12 cellular contexts compared by ENCODE assay signal in the genomic region with DNA sequence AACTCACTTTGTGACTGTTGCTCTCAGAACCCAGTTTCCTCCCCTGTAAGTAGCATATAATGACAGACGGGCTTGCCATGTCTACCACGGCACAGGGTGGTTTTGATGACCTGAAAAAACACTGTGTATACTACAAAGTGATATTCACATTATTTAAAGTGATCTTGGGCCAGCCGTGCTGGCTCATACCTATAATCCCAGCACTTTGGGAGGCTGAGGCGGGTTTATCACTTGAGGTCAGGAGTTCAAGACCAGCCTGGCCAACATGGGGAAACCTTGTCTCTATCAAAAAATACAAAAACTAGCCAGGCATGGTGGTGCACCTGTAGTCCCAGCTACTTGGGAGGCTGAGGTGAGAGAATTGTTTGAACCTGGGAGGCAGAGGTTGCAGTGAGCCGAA. TPM values are rescaled to one million over a fixed set of nuclear protein-coding genes. Genes with fewer than 3 reads are reported as not detected.
DNase-seq lines count a peak whose midpoint lies in the region; ATAC-seq, FAIRE-seq and TF ChIP-seq lines count a peak whose summit lies in the region.
"Not testable (repeated sequence)": the region's sequence is repeated elsewhere in the genome, so short reads cannot be mapped to it uniquely, and the experiment has no call there.
"Had no signal": no experiment of that assay in that cellular context is flagged by ENCODE, and none has a peak within 500 bp of the region (broad histone marks: within the 10 kb centered on the region; RNA-seq: fewer than 3 reads in every experiment).

No MANE protein-coding gene starts in this region.

- H3K27ac Mint-ChIP-seq in activated CD4-positive, alpha-beta T cell treated with anti-CD3 and anti-CD28 coated beads for 36 hours, result peak overlapping the region; percentile 48
- H3K27ac Mint-ChIP-seq in activated CD8-positive, alpha-beta T cell treated with anti-CD3 and anti-CD28 coated beads, Interleukin-2, amount 10 ng/mL, durations not matched to agents 7 days and 5 days, result peak overlapping the region; percentile 9
- peak overlapping the region; percentile 78 for H3K27ac Mint-ChIP-seq in activated T-helper 2 cell treated with anti-CD3 and anti-CD28 coated beads, Interferon-gamma antibody, Interleukin-2, Interleukin-4, amounts not matched to agents 10 μg/mL and 5 μg/mL and 100 μg/mL, durations not matched to agents 14 hours and 24 hours and 36 hours
- H3K27ac Mint-ChIP-seq in activated naive CD8-positive, alpha-beta T cell treated with anti-CD3 and anti-CD28 coated beads, Interleukin-2, amount 10 ng/mL, durations not matched to agents 7 days and 5 days, result peak overlapping the region; percentile 52
- H3K27ac Mint-ChIP-seq in nephron progenitor cell, result peak overlapping the region; percentile 34
- H3K27ac Mint-ChIP-seq in stimulated activated memory B cell treated with anti-CD40 and anti-IgM and Interleukin-4, amounts not matched to agents 10 μg/mL and 1 μg/mL and 100 μg/mL, for 72 hours, result peak overlapping the region; percentile 74

- not testable (repeated sequence) for DNase-seq in GM12891 (ENCODE audit: insufficient read length, low spot score); activated CD4-positive, alpha-beta T cell treated with anti-CD3 and anti-CD28 coated beads for 36 hours; activated CD8-positive, alpha-beta T cell treated with anti-CD3 and anti-CD28 coated beads, Interleukin-2, amount 10 ng/mL, durations not matched to agents 7 days and 5 days; activated T-helper 2 cell treated with anti-CD3 and anti-CD28 coated beads, Interferon-gamma antibody, Interleukin-2, Interleukin-4, amounts not matched to agents 10 μg/mL and 5 μg/mL and 100 μg/mL, durations not matched to agents 14 hours and 24 hours and 36 hours (ENCODE audit: low spot score); activated naive CD8-positive, alpha-beta T cell treated with anti-CD3 and anti-CD28 coated beads, Interleukin-2, amount 10 ng/mL, durations not matched to agents 7 days and 5 days; nephron progenitor cell

- not testable (repeated sequence) for H3K9me3 Mint-ChIP-seq in activated CD4-positive, alpha-beta T cell treated with anti-CD3 and anti-CD28 coated beads for 36 hours (ENCODE audit: low read depth); activated CD8-positive, alpha-beta T cell treated with anti-CD3 and anti-CD28 coated beads, Interleukin-2, amount 10 ng/mL, durations not matched to agents 7 days and 5 days (ENCODE audit: insufficient read depth); activated T-helper 2 cell treated with anti-CD3 and anti-CD28 coated beads, Interferon-gamma antibody, Interleukin-2, Interleukin-4, amounts not matched to agents 10 μg/mL and 5 μg/mL and 100 μg/mL, durations not matched to agents 14 hours and 24 hours and 36 hours; activated naive CD8-positive, alpha-beta T cell treated with anti-CD3 and anti-CD28 coated beads, Interleukin-2, amount 10 ng/mL, durations not matched to agents 7 days and 5 days; nephron progenitor cell; stimulated activated memory B cell treated with anti-CD40 and anti-IgM and Interleukin-4, amounts not matched to agents 10 μg/mL and 1 μg/mL and 100 μg/mL, for 72 hours

- peaks cover 16% of the 10 kb centered on the region for H3K4me1 Mint-ChIP-seq in activated CD4-positive, alpha-beta T cell treated with anti-CD3 and anti-CD28 coated beads for 36 hours
- peaks cover 30% of the 10 kb centered on the region for H3K4me1 Mint-ChIP-seq in activated CD8-positive, alpha-beta T cell treated with anti-CD3 and anti-CD28 coated beads, Interleukin-2, amount 10 ng/mL, durations not matched to agents 7 days and 5 days (ENCODE audit: low read depth)
- H3K4me1 Mint-ChIP-seq in activated T-helper 2 cell treated with anti-CD3 and anti-CD28 coated beads, Interferon-gamma antibody, Interleukin-2, Interleukin-4, amounts not matched to agents 10 μg/mL and 5 μg/mL and 100 μg/mL, durations not matched to agents 14 hours and 24 hours and 36 hours (ENCODE audit: low read depth), result peaks cover 51% of the 10 kb centered on the region
- peaks cover 12% of the 10 kb centered on the region for H3K4me1 Mint-ChIP-seq in activated naive CD8-positive, alpha-beta T cell treated with anti-CD3 and anti-CD28 coated beads, Interleukin-2, amount 10 ng/mL, durations not matched to agents 7 days and 5 days
- peaks cover 13% of the 10 kb centered on the region for H3K4me1 Mint-ChIP-seq in nephron progenitor cell
- peaks cover 40% of the 10 kb centered on the region for H3K4me1 Mint-ChIP-seq in stimulated activated memory B cell treated with anti-CD40 and anti-IgM and Interleukin-4, amounts not matched to agents 10 μg/mL and 1 μg/mL and 100 μg/mL, for 72 hours

- not testable (repeated sequence) for ATAC-seq in activated CD4-positive, alpha-beta T cell treated with anti-CD3 and anti-CD28 coated beads for 36 hours; activated CD8-positive, alpha-beta T cell treated with anti-CD3 and anti-CD28 coated beads, Interleukin-2, amount 10 ng/mL, durations not matched to agents 7 days and 5 days; activated naive CD8-positive, alpha-beta T cell treated with anti-CD3 and anti-CD28 coated beads, Interleukin-2, amount 10 ng/mL, durations not matched to agents 7 days and 5 days (ENCODE audit: low read depth); stimulated activated memory B cell treated with anti-CD40 and anti-IgM and Interleukin-4, amounts not matched to agents 10 μg/mL and 1 μg/mL and 100 μg/mL, for 72 hours

- POLR2A ChIA-PET in activated CD4-positive, alpha-beta T cell treated with anti-CD3 and anti-CD28 coated beads for 36 hours (lab: Charles Lee); activated naive CD8-positive, alpha-beta T cell treated with anti-CD3 and anti-CD28 coated beads, Interleukin-2, amount 10 ng/mL, durations not matched to agents 7 days and 5 days (lab: Charles Lee): not testable (repeated sequence)
- POLR2A ChIA-PET in activated CD8-positive, alpha-beta T cell treated with anti-CD3 and anti-CD28 coated beads, Interleukin-2, amount 10 ng/mL, durations not matched to agents 7 days and 5 days (lab: Charles Lee), result interaction anchor here (1.0 to 2.3 kb wide), 2 partner anchors 9 to 262 kb away, joined by 3 to 8 read pairs; a partner anchor contains a TSS

- CTCF ChIA-PET in activated CD4-positive, alpha-beta T cell treated with anti-CD3 and anti-CD28 coated beads for 36 hours (lab: Charles Lee), result not testable (repeated sequence)
- CTCF ChIA-PET in activated CD8-positive, alpha-beta T cell treated with anti-CD3 and anti-CD28 coated beads, Interleukin-2, amount 10 ng/mL, durations not matched to agents 7 days and 5 days (lab: Charles Lee), result interaction anchor here (0.9 to 2.1 kb wide), 3 partner anchors 9 to 183 kb away, joined by 3 to 10 read pairs (median 4); a partner anchor contains a TSS

- H3K36me3 Mint-ChIP-seq in activated CD4-positive, alpha-beta T cell treated with anti-CD3 and anti-CD28 coated beads for 36 hours (ENCODE audit: low read depth), result peaks cover 12% of the 10 kb centered on the region
- H3K36me3 Mint-ChIP-seq in activated CD8-positive, alpha-beta T cell treated with anti-CD3 and anti-CD28 coated beads, Interleukin-2, amount 10 ng/mL, durations not matched to agents 7 days and 5 days (ENCODE audit: low read depth), result peaks cover 40% of the 10 kb centered on the region
- peaks cover 67% of the 10 kb centered on the region for H3K36me3 Mint-ChIP-seq in activated T-helper 2 cell treated with anti-CD3 and anti-CD28 coated beads, Interferon-gamma antibody, Interleukin-2, Interleukin-4, amounts not matched to agents 10 μg/mL and 5 μg/mL and 100 μg/mL, durations not matched to agents 14 hours and 24 hours and 36 hours (ENCODE audit: low read depth)
- peaks cover 29% of the 10 kb centered on the region for H3K36me3 Mint-ChIP-seq in activated naive CD8-positive, alpha-beta T cell treated with anti-CD3 and anti-CD28 coated beads, Interleukin-2, amount 10 ng/mL, durations not matched to agents 7 days and 5 days
- H3K36me3 Mint-ChIP-seq in nephron progenitor cell (ENCODE audit: low read depth), result peaks cover 44% of the 10 kb centered on the region
- peaks cover 58% of the 10 kb centered on the region for H3K36me3 Mint-ChIP-seq in stimulated activated memory B cell treated with anti-CD40 and anti-IgM and Interleukin-4, amounts not matched to agents 10 μg/mL and 1 μg/mL and 100 μg/mL, for 72 hours

- intact Hi-C loops in activated CD4-positive, alpha-beta T cell treated with anti-CD3 and anti-CD28 coated beads for 36 hours (cut with DNase I, micrococcal nuclease), result not testable (repeated sequence)
- intact Hi-C loops in activated T-helper 2 cell treated with anti-CD3 and anti-CD28 coated beads, Interferon-gamma antibody, Interleukin-2, Interleukin-4, amounts not matched to agents 10 μg/mL and 5 μg/mL and 100 μg/mL, durations not matched to agents 14 hours and 24 hours and 36 hours (cut with micrococcal nuclease), result loop anchor here (5.0 kb wide), 1 partner anchor 97 kb away; no protein-coding TSS in a partner anchor

- FAIRE-seq in GM12891 (lab: Jason Lieb, UNC), result peak; percentile 31

- TF ChIP-seq CTCF in nephron progenitor cell (IDR thresholded peaks at IDR 0.05), result not testable (repeated sequence)

- not testable (repeated sequence) for H3K4me3 Mint-ChIP-seq in activated CD4-positive, alpha-beta T cell treated with anti-CD3 and anti-CD28 coated beads for 36 hours; activated CD8-positive, alpha-beta T cell treated with anti-CD3 and anti-CD28 coated beads, Interleukin-2, amount 10 ng/mL, durations not matched to agents 7 days and 5 days; activated T-helper 2 cell treated with anti-CD3 and anti-CD28 coated beads, Interferon-gamma antibody, Interleukin-2, Interleukin-4, amounts not matched to agents 10 μg/mL and 5 μg/mL and 100 μg/mL, durations not matched to agents 14 hours and 24 hours and 36 hours (ENCODE audit: low read depth); activated naive CD8-positive, alpha-beta T cell treated with anti-CD3 and anti-CD28 coated beads, Interleukin-2, amount 10 ng/mL, durations not matched to agents 7 days and 5 days; nephron progenitor cell; stimulated activated memory B cell treated with anti-CD40 and anti-IgM and Interleukin-4, amounts not matched to agents 10 μg/mL and 1 μg/mL and 100 μg/mL, for 72 hours

- H3K27me3 Mint-ChIP-seq in activated CD4-positive, alpha-beta T cell treated with anti-CD3 and anti-CD28 coated beads for 36 hours; activated CD8-positive, alpha-beta T cell treated with anti-CD3 and anti-CD28 coated beads, Interleukin-2, amount 10 ng/mL, durations not matched to agents 7 days and 5 days (ENCODE audit: low read depth); activated T-helper 2 cell treated with anti-CD3 and anti-CD28 coated beads, Interferon-gamma antibody, Interleukin-2, Interleukin-4, amounts not matched to agents 10 μg/mL and 5 μg/mL and 100 μg/mL, durations not matched to agents 14 hours and 24 hours and 36 hours (ENCODE audit: low read depth); activated naive CD8-positive, alpha-beta T cell treated with anti-CD3 and anti-CD28 coated beads, Interleukin-2, amount 10 ng/mL, durations not matched to agents 7 days and 5 days; nephron progenitor cell (ENCODE audit: low read depth, poor library complexity); stimulated activated memory B cell treated with anti-CD40 and anti-IgM and Interleukin-4, amounts not matched to agents 10 μg/mL and 1 μg/mL and 100 μg/mL, for 72 hours: not testable (repeated sequence)

- not testable (repeated sequence) for TF ChIP-seq POLR2A in GM12891 (IDR thresholded peaks at IDR 0.05; ENCODE audit: low read depth, low read length)

RNA-seq across cellular contexts. Expression of a gene that starts 9.5 kb away (rescaled TPM):
- 6.1 TPM for polyA plus RNA-seq in GM12891 (2012; ENCODE audit: low read depth, missing spikeins)
- 1 to 10 TPM; 7.6 to 9.6 TPM for total RNA-seq in activated CD4-positive, alpha-beta T cell treated with anti-CD3 and anti-CD28 coated beads for 36 hours
- 10 to 100 TPM; 10.3 to 10.7 TPM for total RNA-seq in activated CD8-positive, alpha-beta T cell treated with anti-CD3 and anti-CD28 coated beads, Interleukin-2, amount 10 ng/mL, durations not matched to agents 7 days and 5 days
- total RNA-seq in activated T-helper 2 cell treated with anti-CD3 and anti-CD28 coated beads, Interferon-gamma antibody, Interleukin-2, Interleukin-4, amounts not matched to agents 10 μg/mL and 5 μg/mL and 100 μg/mL, durations not matched to agents 14 hours and 24 hours and 36 hours, result 18.6 and 19.4 TPM in 2 replicates
- total RNA-seq in activated naive CD8-positive, alpha-beta T cell treated with anti-CD3 and anti-CD28 coated beads, Interleukin-2, amount 10 ng/mL, durations not matched to agents 7 days and 5 days, result 10 to 100 TPM in 1 of 2 experiments, 1 to 10 TPM in 1; 9.6 to 13.7 TPM

RNA-seq across cellular contexts. Expression of a gene that starts 12.1 kb away (rescaled TPM):
- polyA plus RNA-seq in GM12891 (2012; ENCODE audit: low read depth, missing spikeins), result 3.8 TPM
- total RNA-seq in activated CD4-positive, alpha-beta T cell treated with anti-CD3 and anti-CD28 coated beads for 36 hours, result 10 to 100 TPM; 10.9 to 14.1 TPM
- total RNA-seq in activated CD8-positive, alpha-beta T cell treated with anti-CD3 and anti-CD28 coated beads, Interleukin-2, amount 10 ng/mL, durations not matched to agents 7 days and 5 days, result 10 to 100 TPM; 13.4 to 15.6 TPM
- total RNA-seq in activated T-helper 2 cell treated with anti-CD3 and anti-CD28 coated beads, Interferon-gamma antibody, Interleukin-2, Interleukin-4, amounts not matched to agents 10 μg/mL and 5 μg/mL and 100 μg/mL, durations not matched to agents 14 hours and 24 hours and 36 hours, result 10.9 and 18.7 TPM in 2 replicates
- 10 to 100 TPM; 15.7 to 18.9 TPM for total RNA-seq in activated naive CD8-positive, alpha-beta T cell treated with anti-CD3 and anti-CD28 coated beads, Interleukin-2, amount 10 ng/mL, durations not matched to agents 7 days and 5 days

RNA-seq across cellular contexts. Expression of a gene that starts 38.7 kb away (rescaled TPM):
- polyA plus RNA-seq in GM12891 (2012; ENCODE audit: low read depth, missing spikeins), result not detected
- not detected for total RNA-seq in activated CD4-positive, alpha-beta T cell treated with anti-CD3 and anti-CD28 coated beads for 36 hours
- not detected for total RNA-seq in activated CD8-positive, alpha-beta T cell treated with anti-CD3 and anti-CD28 coated beads, Interleukin-2, amount 10 ng/mL, durations not matched to agents 7 days and 5 days
- not detected in 2 replicates for total RNA-seq in activated T-helper 2 cell treated with anti-CD3 and anti-CD28 coated beads, Interferon-gamma antibody, Interleukin-2, Interleukin-4, amounts not matched to agents 10 μg/mL and 5 μg/mL and 100 μg/mL, durations not matched to agents 14 hours and 24 hours and 36 hours
- not detected for total RNA-seq in activated naive CD8-positive, alpha-beta T cell treated with anti-CD3 and anti-CD28 coated beads, Interleukin-2, amount 10 ng/mL, durations not matched to agents 7 days and 5 days
- total RNA-seq: Calu3; CD4-positive, alpha-beta T cell; Daoy had no signal
- polyA plus RNA-seq: A549, AG04450 had no signal

RNA-seq across cellular contexts. Expression of a gene that starts 58.0 kb away (rescaled TPM):
- not detected for polyA plus RNA-seq in GM12891 (2012; ENCODE audit: low read depth, missing spikeins)
- not detected for total RNA-seq in activated CD4-positive, alpha-beta T cell treated with anti-CD3 and anti-CD28 coated beads for 36 hours
- not detected for total RNA-seq in activated CD8-positive, alpha-beta T cell treated with anti-CD3 and anti-CD28 coated beads, Interleukin-2, amount 10 ng/mL, durations not matched to agents 7 days and 5 days
- not detected in 2 replicates for total RNA-seq in activated T-helper 2 cell treated with anti-CD3 and anti-CD28 coated beads, Interferon-gamma antibody, Interleukin-2, Interleukin-4, amounts not matched to agents 10 μg/mL and 5 μg/mL and 100 μg/mL, durations not matched to agents 14 hours and 24 hours and 36 hours
- total RNA-seq in activated naive CD8-positive, alpha-beta T cell treated with anti-CD3 and anti-CD28 coated beads, Interleukin-2, amount 10 ng/mL, durations not matched to agents 7 days and 5 days, result not detected
- total RNA-seq: Calu3; CD4-positive, alpha-beta T cell; Daoy had no signal
- polyA plus RNA-seq: A549, AG04450 had no signal

Comparison
In these comparisons a context has a peak if more than half of its experiments do, and no peak if none do; other contexts are left out.
1. H3K27ac Mint-ChIP-seq: peak in every context shown above with its lines; median percentile 78 in activated T-helper 2 cell treated with anti-CD3 and anti-CD28 coated beads, Interferon-gamma antibody, Interleukin-2, Interleukin-4, amounts not matched to agents 10 μg/mL and 5 μg/mL and 100 μg/mL, durations not matched to agents 14 hours and 24 hours and 36 hours; 74 in stimulated activated memory B cell treated with anti-CD40 and anti-IgM and Interleukin-4, amounts not matched to agents 10 μg/mL and 1 μg/mL and 100 μg/mL, for 72 hours; 52 in activated naive CD8-positive, alpha-beta T cell treated with anti-CD3 and anti-CD28 coated beads, Interleukin-2, amount 10 ng/mL, durations not matched to agents 7 days and 5 days; 48 in activated CD4-positive, alpha-beta T cell treated with anti-CD3 and anti-CD28 coated beads for 36 hours; 34 in nephron progenitor cell; 9 in activated CD8-positive, alpha-beta T cell treated with anti-CD3 and anti-CD28 coated beads, Interleukin-2, amount 10 ng/mL, durations not matched to agents 7 days and 5 days.